21 cellular contexts compared by ENCODE assay signal in the genomic region with DNA sequence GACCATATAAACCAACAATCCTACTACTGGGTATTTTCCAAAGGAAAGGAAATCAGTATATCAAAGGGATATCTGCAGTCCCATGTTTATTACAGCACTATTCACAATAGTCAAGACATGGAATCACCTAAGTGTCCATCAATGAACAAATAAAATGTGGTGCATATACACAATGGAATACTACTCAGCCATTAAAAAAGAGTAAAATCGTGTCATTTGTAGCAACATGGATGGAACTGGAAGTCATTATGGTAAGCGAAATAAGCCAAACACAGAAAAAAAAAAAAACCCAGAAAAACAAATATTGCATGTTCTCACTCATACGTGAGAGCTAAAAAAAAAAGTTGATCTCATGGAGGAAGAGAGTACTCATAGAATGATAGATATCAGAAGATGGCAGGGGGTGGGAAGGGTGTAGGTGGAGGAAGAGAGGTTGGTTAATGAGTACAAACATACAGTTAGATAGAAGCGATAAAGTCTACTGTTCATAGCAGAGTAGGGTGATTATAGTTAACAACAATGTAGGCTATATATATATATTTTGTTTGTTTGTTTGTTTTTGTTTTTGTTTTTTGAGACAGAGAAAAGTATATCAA. TPM values are rescaled to one million over a fixed set of nuclear protein-coding genes. Genes with fewer than 3 reads are reported as not detected.
DNase-seq lines count a peak whose midpoint lies in the region; ATAC-seq and TF ChIP-seq lines count a peak whose summit lies in the region.
"Had no signal": no experiment of that assay in that cellular context is flagged by ENCODE, and none has a peak within 500 bp of the region (broad histone marks: within the 10 kb centered on the region; RNA-seq: fewer than 3 reads in every experiment).

No MANE protein-coding gene starts in this region.

- peaks cover 26% of the 10 kb centered on the region for H3K27me3 Mint-ChIP-seq in activated naive CD8-positive, alpha-beta T cell treated with anti-CD3 and anti-CD28 coated beads, Interleukin-2, amount 50 U/mL, for 24 hours
- H3K27me3 Mint-ChIP-seq in activated naive CD8-positive, alpha-beta T cell treated with anti-CD3 and anti-CD28 coated beads for 36 hours = peaks cover 20% of the 10 kb centered on the region
- peaks cover 5% of the 10 kb centered on the region for H3K27me3 Mint-ChIP-seq in activated T-helper 1 cell treated with anti-CD3 and anti-CD28 coated beads, Interleukin-12 subunit alpha, Interleukin-12 subunit beta, Interleukin-2, Interleukin-4 antibody, amounts not matched to agents 30 ng/mL and 10 ng/mL and 1 ng/mL, durations not matched to agents 14 hours and 24 hours and 36 hours (ENCODE audit: insufficient read depth)
- no peaks in the 10 kb centered on the region for H3K27me3 Mint-ChIP-seq in osteocyte (ENCODE audit: unreplicated experiment)

- H3K4me3 Mint-ChIP-seq in activated naive CD8-positive, alpha-beta T cell treated with anti-CD3 and anti-CD28 coated beads, Interleukin-2, amount 50 U/mL, for 24 hours = no peak overlapping the region
- no peak overlapping the region for H3K4me3 Mint-ChIP-seq in activated naive CD8-positive, alpha-beta T cell treated with anti-CD3 and anti-CD28 coated beads for 36 hours
- H3K4me3 Mint-ChIP-seq in activated T-helper 1 cell treated with anti-CD3 and anti-CD28 coated beads, Interleukin-12 subunit alpha, Interleukin-12 subunit beta, Interleukin-2, Interleukin-4 antibody, amounts not matched to agents 30 ng/mL and 10 ng/mL and 1 ng/mL, durations not matched to agents 14 hours and 24 hours and 36 hours = peak overlapping the region; percentile 30
- H3K4me3 Mint-ChIP-seq in osteocyte (ENCODE audit: unreplicated experiment) = no peak overlapping the region
- H3K4me3 Mint-ChIP-seq: activated naive CD8-positive, alpha-beta T cell; naive B cell; T-cell had no signal

- H3K4me1 Mint-ChIP-seq in activated naive CD8-positive, alpha-beta T cell treated with anti-CD3 and anti-CD28 coated beads, Interleukin-2, amount 50 U/mL, for 24 hours = peaks cover 41% of the 10 kb centered on the region
- peaks cover 26% of the 10 kb centered on the region for H3K4me1 Mint-ChIP-seq in activated naive CD8-positive, alpha-beta T cell treated with anti-CD3 and anti-CD28 coated beads for 36 hours
- H3K4me1 Mint-ChIP-seq in activated T-helper 1 cell treated with anti-CD3 and anti-CD28 coated beads, Interleukin-12 subunit alpha, Interleukin-12 subunit beta, Interleukin-2, Interleukin-4 antibody, amounts not matched to agents 30 ng/mL and 10 ng/mL and 1 ng/mL, durations not matched to agents 14 hours and 24 hours and 36 hours (ENCODE audit: low read depth) = peaks cover 47% of the 10 kb centered on the region
- H3K4me1 Mint-ChIP-seq in osteocyte (ENCODE audit: unreplicated experiment) = peaks cover 41% of the 10 kb centered on the region

- peak overlapping the region; percentile 12 for H3K27ac Mint-ChIP-seq in activated naive CD8-positive, alpha-beta T cell treated with anti-CD3 and anti-CD28 coated beads, Interleukin-2, amount 50 U/mL, for 24 hours
- H3K27ac Mint-ChIP-seq in activated naive CD8-positive, alpha-beta T cell treated with anti-CD3 and anti-CD28 coated beads for 36 hours = no peak overlapping the region
- peak overlapping the region; percentile 80 for H3K27ac Mint-ChIP-seq in activated T-helper 1 cell treated with anti-CD3 and anti-CD28 coated beads, Interleukin-12 subunit alpha, Interleukin-12 subunit beta, Interleukin-2, Interleukin-4 antibody, amounts not matched to agents 30 ng/mL and 10 ng/mL and 1 ng/mL, durations not matched to agents 14 hours and 24 hours and 36 hours
- H3K27ac Mint-ChIP-seq in osteocyte (ENCODE audit: unreplicated experiment) = peak overlapping the region; percentile 23
- H3K27ac Mint-ChIP-seq: activated naive CD8-positive, alpha-beta T cell; naive B cell; T-cell had no signal

- in situ Hi-C loops in GM13976 (cut with MboI; ENCODE audit: low sequenced_read_pairs, unreplicated experiment) = no loop called here

- TF ChIP-seq CTCF in osteocyte (IDR thresholded peaks at IDR 0.05) (no peak), GM13976 (IDR thresholded peaks at IDR 0.05; ENCODE audit: borderline replicate concordance, control extremely low read depth, extremely low read depth, insufficient read depth, missing control alignments) (no peak)

- H3K36me3 Mint-ChIP-seq in activated naive CD8-positive, alpha-beta T cell treated with anti-CD3 and anti-CD28 coated beads, Interleukin-2, amount 50 U/mL, for 24 hours (ENCODE audit: low read depth) = peaks cover 12% of the 10 kb centered on the region
- peaks cover 14% of the 10 kb centered on the region for H3K36me3 Mint-ChIP-seq in activated naive CD8-positive, alpha-beta T cell treated with anti-CD3 and anti-CD28 coated beads for 36 hours
- peaks cover 11% of the 10 kb centered on the region for H3K36me3 Mint-ChIP-seq in activated T-helper 1 cell treated with anti-CD3 and anti-CD28 coated beads, Interleukin-12 subunit alpha, Interleukin-12 subunit beta, Interleukin-2, Interleukin-4 antibody, amounts not matched to agents 30 ng/mL and 10 ng/mL and 1 ng/mL, durations not matched to agents 14 hours and 24 hours and 36 hours (ENCODE audit: low read depth)
- H3K36me3 Mint-ChIP-seq in osteocyte (ENCODE audit: unreplicated experiment) = peaks cover 28% of the 10 kb centered on the region
- H3K36me3 Mint-ChIP-seq: activated naive CD8-positive, alpha-beta T cell; T-cell had no signal

- intact Hi-C loops in activated T-helper 1 cell treated with anti-CD3 and anti-CD28 coated beads, Interleukin-12 subunit alpha, Interleukin-12 subunit beta, Interleukin-2, Interleukin-4 antibody, amounts not matched to agents 30 ng/mL and 10 ng/mL and 1 ng/mL, durations not matched to agents 14 hours and 24 hours and 36 hours (cut with micrococcal nuclease) = loop anchor here (2.0 kb wide), 3 partner anchors 47 to 295 kb away; partner anchors contain the start of genes DNAI7 and ETFRF1

- peaks cover 5% of the 10 kb centered on the region for H3K9me3 Mint-ChIP-seq in activated naive CD8-positive, alpha-beta T cell treated with anti-CD3 and anti-CD28 coated beads, Interleukin-2, amount 50 U/mL, for 24 hours
- H3K9me3 Mint-ChIP-seq in activated naive CD8-positive, alpha-beta T cell treated with anti-CD3 and anti-CD28 coated beads for 36 hours = peaks cover 7% of the 10 kb centered on the region
- peaks cover 10% of the 10 kb centered on the region for H3K9me3 Mint-ChIP-seq in activated T-helper 1 cell treated with anti-CD3 and anti-CD28 coated beads, Interleukin-12 subunit alpha, Interleukin-12 subunit beta, Interleukin-2, Interleukin-4 antibody, amounts not matched to agents 30 ng/mL and 10 ng/mL and 1 ng/mL, durations not matched to agents 14 hours and 24 hours and 36 hours
- no peaks in the 10 kb centered on the region for H3K9me3 Mint-ChIP-seq in osteocyte (ENCODE audit: unreplicated experiment)
- H3K9me3 Mint-ChIP-seq: T-cell had no signal

- DNase-seq in DMS53 (lab: John Stamatoyannopoulos, UW) (peak; percentile 65), DMS53 treated with DMSO at 0.1 percent for 48 hours (lab: John Stamatoyannopoulos, UW; ENCODE audit: unreplicated experiment) (no peak), osteocyte (ENCODE audit: extremely low spot score, unreplicated experiment) (no peak), GM13976 (ENCODE audit: low spot score) (no peak), HuH-7.5 (ENCODE audit: low spot score) (no peak)
- no peak for DNase-seq in activated naive CD8-positive, alpha-beta T cell treated with anti-CD3 and anti-CD28 coated beads, Interleukin-2, amount 50 U/mL, for 24 hours
- DNase-seq in activated naive CD8-positive, alpha-beta T cell treated with anti-CD3 and anti-CD28 coated beads for 36 hours = no peak
- DNase-seq in activated T-helper 1 cell treated with anti-CD3 and anti-CD28 coated beads, Interleukin-12 subunit alpha, Interleukin-12 subunit beta, Interleukin-2, Interleukin-4 antibody, amounts not matched to agents 30 ng/mL and 10 ng/mL and 1 ng/mL, durations not matched to agents 14 hours and 24 hours and 36 hours (ENCODE audit: low spot score) = no peak
- DNase-seq: aorta; colonic mucosa; effector CD4-positive, alpha-beta T cell; kidney glomerular epithelial cell; midbrain; naive B cell; NCI-H2029; NK-92 treated with Interleukin-12 subunit alpha and Interleukin-12 subunit beta, amount 100 ng/mL, for 24 hours; right cardiac atrium; stimulated activated CD4-positive, alpha-beta T cell treated with anti-CD3 and anti-CD28 coated beads, Interleukin-4, amount 100 ng/mL, for 1 hour; T-cell; upper lobe of right lung had no signal

- no peak for ATAC-seq in activated naive CD8-positive, alpha-beta T cell treated with anti-CD3 and anti-CD28 coated beads, Interleukin-2, amount 50 U/mL, for 24 hours
- ATAC-seq: right cardiac atrium, T-cell, upper lobe of right lung had no signal

RNA-seq across cellular contexts. Expression of gene BCAT1, which starts 49.3 kb away (rescaled TPM):
- 10 to 100 TPM; 58.7 to 59.6 TPM for total RNA-seq in activated naive CD8-positive, alpha-beta T cell treated with anti-CD3 and anti-CD28 coated beads for 36 hours
- 37.3 and 42.0 TPM in 2 replicates for total RNA-seq in activated T-helper 1 cell treated with anti-CD3 and anti-CD28 coated beads, Interleukin-12 subunit alpha, Interleukin-12 subunit beta, Interleukin-2, Interleukin-4 antibody, amounts not matched to agents 30 ng/mL and 10 ng/mL and 1 ng/mL, durations not matched to agents 14 hours and 24 hours and 36 hours
- 155 and 167 TPM in 2 replicates for total RNA-seq in osteocyte
